ENCODE assay signal across 17 cellular contexts in genomic region chr14:105165761-105166485, GRCh38. TPM values are rescaled to one million over a fixed set of nuclear protein-coding genes. Genes with fewer than 3 reads are reported as not detected.
DNase-seq lines count a peak whose midpoint lies in the region; ATAC-seq, FAIRE-seq and TF ChIP-seq lines count a peak whose summit lies in the region.
"Had no signal": no experiment of that assay in that cellular context is flagged by ENCODE, and none has a peak within 500 bp of the region (broad histone marks: within the 10 kb centered on the region; RNA-seq: fewer than 3 reads in every experiment).

No MANE protein-coding gene starts in this region.

- intact Hi-C loops in prostate gland (cut with DNase I) = no loop called here

- TF ChIP-seq CTCF in bronchial epithelial cell (IDR thresholded peaks at IDR 0.05; ENCODE audit: insufficient read depth, low read length, severe bottlenecking) (no peak), prostate gland (IDR thresholded peaks at IDR 0.05) (no peak), omental fat pad (IDR thresholded peaks at IDR 0.05) (no peak)

- WGBS in prostate gland = 41% methylated on average over 31 of the region's 32 CpGs

- no peaks in the 10 kb centered on the region for H3K9me3 ChIP-seq in prostate gland
- H3K9me3 ChIP-seq: lower lobe of right lung, stomach had no signal

- H3K27ac ChIP-seq in prostate gland = peak overlapping the region; percentile 37 to 49
- H3K27ac ChIP-seq: lower lobe of right lung, stomach had no signal

- peak; percentile 35 for DNase-seq in DMS53 (lab: John Stamatoyannopoulos, UW)
- no peak for DNase-seq in DMS53 treated with DMSO at 0.1 percent for 48 hours (lab: John Stamatoyannopoulos, UW; ENCODE audit: unreplicated experiment)
- peak; percentile 53 for DNase-seq in NCI-H69 (lab: John Stamatoyannopoulos, UW)
- DNase-seq in bronchial epithelial cell (ENCODE audit: low read depth) = peak; percentile 69
- peak; percentile 59 for DNase-seq in prostate gland (ENCODE audit: low spot score)
- no peak for DNase-seq in omental fat pad (ENCODE audit: low spot score)
- no peak for DNase-seq in HuH-7.5 (ENCODE audit: low spot score)
- DNase-seq: central memory CD4-positive, alpha-beta T cell; lower lobe of right lung; NCI-H2029 treated with DMSO at 0.1 percent for 48 hours; stomach had no signal

- H3K4me1 ChIP-seq in prostate gland (replicated peaks) = no peaks in the 10 kb centered on the region

- no peak for FAIRE-seq in bronchial epithelial cell (lab: Jason Lieb, UNC)
- FAIRE-seq: A204.1, small intestine had no signal

- no peak for TF ChIP-seq POLR2A in prostate gland (IDR thresholded peaks at IDR 0.05)

- no peaks in the 10 kb centered on the region for H3K27me3 ChIP-seq in bronchial epithelial cell (ENCODE audit: control insufficient read depth, insufficient read depth, low read length)
- no peaks in the 10 kb centered on the region for H3K27me3 ChIP-seq in prostate gland (replicated peaks; ENCODE audit: insufficient read depth)

- H3K36me3 ChIP-seq in bronchial epithelial cell (ENCODE audit: control insufficient read depth, insufficient read depth, low read length) = peaks cover 8% of the 10 kb centered on the region
- H3K36me3 ChIP-seq in prostate gland = no peaks in the 10 kb centered on the region
- H3K36me3 ChIP-seq: lower lobe of right lung, stomach had no signal

- ATAC-seq in HG02678 (IDR thresholded peaks at IDR 0.05; ENCODE audit: unreplicated experiment) (no peak), omental fat pad (ENCODE audit: low FRiP score) (no peak)
- ATAC-seq: activated naive CD4-positive, alpha-beta T cell treated with anti-CD3 and anti-CD28 coated beads, Interleukin-2, amount 50 U/mL, for 72 hours; lower lobe of right lung; SK-N-SH treated with all-trans-retinoic acid at 6 μM for 48 hours; WTC11 had no signal

- peak overlapping the region; percentile 34 for H3K4me3 ChIP-seq in bronchial epithelial cell (ENCODE audit: low read depth, low read length)
- H3K4me3 ChIP-seq in prostate gland = peak overlapping the region in 1 of 2 donors; percentile 1
- H3K4me3 ChIP-seq: lower lobe of right lung had no signal

RNA-seq across cellular contexts. Expression of gene JAG2, which starts 2.7 kb away (rescaled TPM):
- 31.6 and 45.3 TPM in 2 replicates for total RNA-seq in bronchial epithelial cell
- total RNA-seq in prostate gland = 10 to 100 TPM; 26.8 to 30.5 TPM
- 10 to 100 TPM in 1 of 4 donors, 1 to 10 TPM in 3; 4.7 to 21.3 (median 8.3) TPM for total RNA-seq in omental fat pad

RNA-seq across cellular contexts. Expression of gene NUDT14, which starts 15.2 kb away (rescaled TPM):
- total RNA-seq in bronchial epithelial cell (31.9 and 45.4 TPM in 2 replicates), prostate gland (10 to 100 TPM; 32.9 to 36.5 TPM), omental fat pad (10 to 100 TPM; 12.1 to 22.3 (median 16.6) TPM)

Comparison
In these comparisons a context has a peak if more than half of its experiments do, and no peak if none do; other contexts are left out.
1. DNase-seq: peak in DMS53 (single experiment), NCI-H69 (single experiment), bronchial epithelial cell (single experiment) and prostate gland (single experiment); none in DMS53 treated with DMSO at 0.1 percent for 48 hours (single experiment), omental fat pad (single experiment) and HuH-7.5 (single experiment).